Comparison of ENCODE assay signal across 8 cellular contexts in genomic region chr12:117098361-117099217, GRCh38. TPM values are rescaled to one million over a fixed set of nuclear protein-coding genes. Genes with fewer than 3 reads are reported as not detected.
A peak's percentile ranks its signal among the peaks of the same experiment; 100 is the strongest.
DNase-seq lines count a peak whose midpoint lies in the region; ATAC-seq, FAIRE-seq and TF ChIP-seq lines count a peak whose summit lies in the region.

No MANE protein-coding gene starts in this region.

- no peaks in the 10 kb centered on the region for H3K9me2 ChIP-seq in GM23248 (ENCODE audit: insufficient read depth)

- no peaks in the 10 kb centered on the region for H3K9me3 ChIP-seq in GM23248 (ENCODE audit: low read depth)

- peaks cover 9% of the 10 kb centered on the region for H3K4me1 Mint-ChIP-seq in activated naive CD8-positive, alpha-beta T cell (ENCODE audit: low read depth)
- peaks cover 23% of the 10 kb centered on the region for H3K4me1 Mint-ChIP-seq in stimulated activated effector memory CD8-positive, alpha-beta T cell treated with anti-CD3 and anti-CD28 coated beads, Interleukin-12 subunit alpha, Interleukin-12 subunit beta, amount 100 ng/mL, for 72 hours

- no peaks in the 10 kb centered on the region for H3F3A ChIP-seq in GM23248 (ENCODE audit: insufficient read depth)

- in situ Hi-C loops in GM23248 (cut with MboI), result no loop called here

- H3K4me3 Mint-ChIP-seq in activated naive CD8-positive, alpha-beta T cell, result peak overlapping the region; percentile 87
- peak overlapping the region; percentile 73 for H3K4me3 Mint-ChIP-seq in stimulated activated effector memory CD8-positive, alpha-beta T cell treated with anti-CD3 and anti-CD28 coated beads, Interleukin-12 subunit alpha, Interleukin-12 subunit beta, amount 100 ng/mL, for 72 hours

- no peaks in the 10 kb centered on the region for H3K36me3 Mint-ChIP-seq in activated naive CD8-positive, alpha-beta T cell
- H3K36me3 Mint-ChIP-seq in stimulated activated effector memory CD8-positive, alpha-beta T cell treated with anti-CD3 and anti-CD28 coated beads, Interleukin-12 subunit alpha, Interleukin-12 subunit beta, amount 100 ng/mL, for 72 hours, result no peaks in the 10 kb centered on the region

- H2AFZ ChIP-seq in GM23248, result peak overlapping the region; percentile 59

- H3K9ac ChIP-seq in GM23248, result no peak overlapping the region

- no peak overlapping the region for H3K27ac Mint-ChIP-seq in activated naive CD8-positive, alpha-beta T cell
- H3K27ac Mint-ChIP-seq in stimulated activated effector memory CD8-positive, alpha-beta T cell treated with anti-CD3 and anti-CD28 coated beads, Interleukin-12 subunit alpha, Interleukin-12 subunit beta, amount 100 ng/mL, for 72 hours, result no peak overlapping the region

- WGBS in GM23248 (ENCODE audit: low coverage in 1 of 2, low lambda C conversion rate in 2 of 2, missing lambda C conversion rate in 2 of 2), 2 experiments, result 7 to 8% methylated on average over 56 to 63 of the region's 85 CpGs

- H3K9me3 Mint-ChIP-seq in activated naive CD8-positive, alpha-beta T cell (ENCODE audit: low read depth), result no peaks in the 10 kb centered on the region
- no peaks in the 10 kb centered on the region for H3K9me3 Mint-ChIP-seq in stimulated activated effector memory CD8-positive, alpha-beta T cell treated with anti-CD3 and anti-CD28 coated beads, Interleukin-12 subunit alpha, Interleukin-12 subunit beta, amount 100 ng/mL, for 72 hours

- H4K20me1 ChIP-seq in GM23248 (ENCODE audit: insufficient read depth), result no peaks in the 10 kb centered on the region

- FAIRE-seq in GM12891 (lab: Jason Lieb, UNC), result no peak

- ATAC-seq in stimulated activated effector memory CD8-positive, alpha-beta T cell treated with anti-CD3 and anti-CD28 coated beads, Interleukin-12 subunit alpha, Interleukin-12 subunit beta, amount 100 ng/mL, for 72 hours, result peak; percentile 51

- DNase-seq in GM12891 (ENCODE audit: insufficient read length, low spot score) (peak; percentile 58), GM23248 (no peak), LNCaP clone FGC (ENCODE audit: low read depth) (no peak), kidney epithelial cell (ENCODE audit: low read depth) (no peak), NCI-H2081 treated with DMSO at 0.1 percent for 48 hours (lab: John Stamatoyannopoulos, UW) (no peak), cerebellar cortex (ENCODE audit: low spot score) (no peak)
- DNase-seq in stimulated activated effector memory CD8-positive, alpha-beta T cell treated with anti-CD3 and anti-CD28 coated beads, Interleukin-12 subunit alpha, Interleukin-12 subunit beta, amount 100 ng/mL, for 72 hours (ENCODE audit: low spot score in 2 of 2), result peak; percentile 17 to 68

- H3K27me3 ChIP-seq in GM23248 (replicated peaks; ENCODE audit: insufficient read depth) (peaks cover 83% of the 10 kb centered on the region), kidney epithelial cell (ENCODE audit: control insufficient read depth, insufficient read depth, low read length) (peaks cover 52% of the 10 kb centered on the region)

- no peaks in the 10 kb centered on the region for H3K79me2 ChIP-seq in GM23248 (ENCODE audit: insufficient read depth)

- no peak overlapping the region for H3K27ac ChIP-seq in GM23248

- H3K4me3 ChIP-seq in GM23248 (peak overlapping the region; percentile 56), LNCaP clone FGC (ENCODE audit: low read depth, low read length) (peak overlapping the region; percentile 48), kidney epithelial cell (ENCODE audit: low read depth, low read length) (peak overlapping the region; percentile 45)

- no peaks in the 10 kb centered on the region for H3K36me3 ChIP-seq in GM23248 (ENCODE audit: low read depth)
- no peaks in the 10 kb centered on the region for H3K36me3 ChIP-seq in kidney epithelial cell (ENCODE audit: control insufficient read depth, insufficient read depth, low read length)

- peak overlapping the region; percentile 62 for H3K4me2 ChIP-seq in GM23248 (ENCODE audit: unreplicated experiment)

- no peak for TF ChIP-seq POLR2A in GM12891 (IDR thresholded peaks at IDR 0.05; ENCODE audit: low read depth, low read length)

- peaks cover 9% of the 10 kb centered on the region for H3K27me3 Mint-ChIP-seq in activated naive CD8-positive, alpha-beta T cell

- TF ChIP-seq CTCF in LNCaP clone FGC (IDR thresholded peaks at IDR 0.05; ENCODE audit: control insufficient read depth, extremely low read depth, insufficient read depth), result no peak
- TF ChIP-seq CTCF in kidney epithelial cell (IDR thresholded peaks at IDR 0.05; ENCODE audit: insufficient read depth, low read length, poor library complexity, severe bottlenecking), result no peak

- no peaks in the 10 kb centered on the region for H3K4me1 ChIP-seq in GM23248 (ENCODE audit: insufficient read depth)

TF ChIP-seq in GM12891, 5 proteins besides CTCF, POLR2A, EP300 and RAD21:
- no peak for TF ChIP-seq SPI1 (IDR thresholded peaks at IDR 0.05; ENCODE audit: low read depth, low read length)
- TF ChIP-seq POLR2AphosphoS5 (IDR thresholded peaks at IDR 0.05; ENCODE audit: low read depth, low read length), result no peak
- no peak for TF ChIP-seq PAX5 (IDR thresholded peaks at IDR 0.05; ENCODE audit: insufficient read depth, low read length, severe bottlenecking)
- TF ChIP-seq TAF1 (IDR thresholded peaks at IDR 0.05; ENCODE audit: low read depth, low read length), result no peak
- TF ChIP-seq POU2F2 (IDR thresholded peaks at IDR 0.05; ENCODE audit: low read depth, low read length), result no peak

RNA-seq across cellular contexts. Expression of gene TESC, which starts 0.6 kb away (rescaled TPM):
- 12.6 TPM for polyA plus RNA-seq in GM12891 (2012; ENCODE audit: low read depth, missing spikeins)
- total RNA-seq in GM23248 (2014; rRNA removed; shearing (Covaris generic)), result not detected in 2 replicates
- 0.21 TPM in 1 of 2 replicates, not detected in the other for polyA plus RNA-seq in GM23248 (2016; fragmentation: Nextera tagmentation; extraction: Ambion mirVana)
- 2.7 and 3.8 TPM in 2 replicates for total RNA-seq in kidney epithelial cell

Comparison
In these comparisons a context has a peak if more than half of its experiments do, and no peak if none do; other contexts are left out.
1. DNase-seq: peak in GM12891 (single experiment) and stimulated activated effector memory CD8-positive, alpha-beta T cell treated with anti-CD3 and anti-CD28 coated beads, Interleukin-12 subunit alpha, Interleukin-12 subunit beta, amount 100 ng/mL, for 72 hours (2 of 2); none in GM23248 (single experiment), LNCaP clone FGC (single experiment), kidney epithelial cell (single experiment), NCI-H2081 treated with DMSO at 0.1 percent for 48 hours (single experiment) and cerebellar cortex (single experiment).
2. Peak in every context shown above with its lines, with median percentiles within 50 percentile points of each other: H3K4me3 ChIP-seq.